ENCODE assay signal across 17 cellular contexts in the genomic region with DNA sequence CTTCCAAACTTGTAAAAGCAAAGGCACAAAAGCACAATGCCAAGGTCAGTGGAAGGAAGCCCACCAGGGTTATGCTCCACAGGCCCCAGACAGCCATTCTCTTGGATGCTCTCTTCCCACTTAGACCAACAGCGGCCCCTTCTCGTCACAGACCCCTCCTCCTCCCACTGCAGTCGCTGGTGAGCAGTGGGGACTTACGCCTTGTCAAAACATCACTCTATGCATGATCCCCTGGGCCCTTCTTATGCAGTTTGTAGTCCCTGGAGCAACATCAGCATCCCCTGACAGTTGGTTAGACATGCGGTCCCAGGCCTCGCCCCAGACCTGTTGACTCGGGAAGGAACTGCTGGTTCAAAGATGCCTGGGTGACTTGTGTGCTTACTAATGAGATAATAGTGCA.
"Had no signal": no experiment of that assay in that cellular context is flagged by ENCODE, and none has a peak within 500 bp of the region (broad histone marks: within the 10 kb centered on the region; RNA-seq: fewer than 3 reads in every experiment).

No MANE protein-coding gene starts in this region.

- H3K27ac ChIP-seq: HL-60 had no signal

- H3K9me3 ChIP-seq: SK-N-SH had no signal

- DNase-seq: KBM-7, MV-4-11, NCI-H1048, NCI-H1105, NCI-H1417, NCI-H1436 treated with DMSO at 0.1 percent for 48 hours, NCI-H1694, NCI-H187 treated with DMSO at 0.1 percent for 48 hours, NCI-H2107, NCI-H510A, NCI-H524 treated with DMSO at 0.1 percent for 48 hours, NCI-H69, NCI-H774, RPMI8226, SHP77, SK-N-SH had no signal
